ENCODE assay signal across 19 cellular contexts in genomic region chr15:100890850-100891249, GRCh38. TPM values are rescaled to one million over a fixed set of nuclear protein-coding genes. Genes with fewer than 3 reads are reported as not detected.
"Had no signal": no experiment of that assay in that cellular context is flagged by ENCODE, and none has a peak within 500 bp of the region (broad histone marks: within the 10 kb centered on the region; RNA-seq: fewer than 3 reads in every experiment).

No MANE protein-coding gene starts in this region.

- H3K4me2 ChIP-seq: neural progenitor cell had no signal

- H3K4me1 ChIP-seq: breast epithelium, right lobe of liver had no signal

- H3K27ac ChIP-seq: ascending aorta, neural progenitor cell, ovary, right lobe of liver, thyroid gland had no signal

- H3K9ac ChIP-seq: neural progenitor cell had no signal

- H3K36me3 Mint-ChIP-seq: memory B cell; naive B cell; neural progenitor cell; stimulated activated naive B cell treated with anti-CD40 and anti-IgM and Interleukin-4, amounts not matched to agents 10 μg/mL and 1 μg/mL and 100 μg/mL, for 72 hours had no signal

- H3K9me3 Mint-ChIP-seq: activated CD4-positive, alpha-beta memory T cell treated with anti-CD3 and anti-CD28 coated beads, Interleukin-2, amount 10 ng/mL, durations not matched to agents 7 days and 5 days; activated naive CD4-positive, alpha-beta T cell treated with anti-CD3 and anti-CD28 coated beads for 36 hours; memory B cell; naive B cell; neural progenitor cell; stimulated activated naive B cell treated with anti-CD40 and anti-IgM and Interleukin-4, amounts not matched to agents 10 μg/mL and 1 μg/mL and 100 μg/mL, for 72 hours had no signal

- H3K36me3 ChIP-seq: ascending aorta, breast epithelium, neural progenitor cell, ovary, right lobe of liver, thyroid gland had no signal

- H3K27me3 ChIP-seq: ascending aorta, breast epithelium, neural progenitor cell, ovary, right lobe of liver, thyroid gland had no signal

- H3K4me1 Mint-ChIP-seq: activated CD4-positive, alpha-beta memory T cell treated with anti-CD3 and anti-CD28 coated beads, Interleukin-2, amount 10 ng/mL, durations not matched to agents 7 days and 5 days; memory B cell; naive B cell; stimulated activated naive B cell treated with anti-CD40 and anti-IgM and Interleukin-4, amounts not matched to agents 10 μg/mL and 1 μg/mL and 100 μg/mL, for 72 hours had no signal

- ATAC-seq: mucosa of descending colon; stimulated activated naive B cell treated with anti-CD40 and anti-IgM and Interleukin-4, amounts not matched to agents 10 μg/mL and 1 μg/mL and 100 μg/mL, for 72 hours had no signal

- H3K27ac Mint-ChIP-seq: activated CD4-positive, alpha-beta memory T cell treated with anti-CD3 and anti-CD28 coated beads, Interleukin-2, amount 10 ng/mL, durations not matched to agents 7 days and 5 days; activated naive CD4-positive, alpha-beta T cell treated with anti-CD3 and anti-CD28 coated beads for 36 hours; memory B cell; naive B cell; neural progenitor cell; stimulated activated naive B cell treated with anti-CD40 and anti-IgM and Interleukin-4, amounts not matched to agents 10 μg/mL and 1 μg/mL and 100 μg/mL, for 72 hours had no signal

- DNase-seq: activated CD4-positive, alpha-beta memory T cell treated with anti-CD3 and anti-CD28 coated beads, Interleukin-2, amount 10 ng/mL, durations not matched to agents 7 days and 5 days; activated CD4-positive, alpha-beta T cell treated with anti-CD3 and anti-CD28 coated beads for 48 hours; activated CD4-positive, CD25-positive, alpha-beta regulatory T cell; activated naive CD4-positive, alpha-beta T cell treated with anti-CD3 and anti-CD28 coated beads for 36 hours; activated T-cell treated with anti-CD3 and anti-CD28 coated beads, Interleukin-2, amount 50 U/mL, for 1 hour; cerebellar nuclear complex; effector CD4-positive, alpha-beta T cell; esophagus squamous epithelium; mucosa of descending colon; naive B cell; ovary; stimulated activated naive B cell treated with anti-CD40 and anti-IgM and Interleukin-4, amounts not matched to agents 10 μg/mL and 1 μg/mL and 100 μg/mL, for 72 hours; thyroid gland had no signal

- H3K4me3 Mint-ChIP-seq: activated CD4-positive, alpha-beta memory T cell treated with anti-CD3 and anti-CD28 coated beads, Interleukin-2, amount 10 ng/mL, durations not matched to agents 7 days and 5 days; activated naive CD4-positive, alpha-beta T cell treated with anti-CD3 and anti-CD28 coated beads for 36 hours; memory B cell; naive B cell; neural progenitor cell; stimulated activated naive B cell treated with anti-CD40 and anti-IgM and Interleukin-4, amounts not matched to agents 10 μg/mL and 1 μg/mL and 100 μg/mL, for 72 hours had no signal

- H3K4me3 ChIP-seq: ascending aorta, breast epithelium, esophagus squamous epithelium, mucosa of descending colon, neural progenitor cell, ovary, right lobe of liver, thyroid gland had no signal

- H3K9me3 ChIP-seq: ascending aorta, breast epithelium, esophagus squamous epithelium, mucosa of descending colon, ovary, right lobe of liver, thyroid gland had no signal

RNA-seq across cellular contexts. Expression of gene ALDH1A3, which starts 11.2 kb away (rescaled TPM):
- total RNA-seq: activated CD4-positive, alpha-beta memory T cell treated with anti-CD3 and anti-CD28 coated beads, Interleukin-2, amount 10 ng/mL, durations not matched to agents 7 days and 5 days; activated naive CD4-positive, alpha-beta T cell treated with anti-CD3 and anti-CD28 coated beads for 36 hours; T-helper 2 cell treated with Interferon-gamma antibody and Interleukin-4, amounts not matched to agents 100 ng/mL and 5 ng/mL, for 36 hours had no signal
